In the genomic region with DNA sequence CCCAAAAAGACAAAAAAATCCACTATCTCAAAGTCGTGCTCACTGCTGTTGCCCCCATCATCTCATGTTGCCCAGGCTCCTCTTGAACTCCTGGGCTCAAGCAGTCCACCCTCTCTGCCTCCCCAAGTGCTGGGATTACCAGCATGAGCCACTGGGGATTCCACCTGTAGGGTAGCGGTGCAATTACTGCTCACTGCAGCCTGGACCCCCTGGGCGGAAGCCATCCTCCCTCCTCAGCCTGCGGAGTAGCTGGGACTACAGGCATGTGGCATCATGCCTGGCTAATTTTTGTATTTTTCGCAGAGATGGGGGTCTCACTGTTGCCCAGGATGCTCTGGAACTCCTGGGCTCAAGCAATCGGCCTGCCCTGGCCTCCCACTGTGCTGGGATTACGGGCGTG, we compare ENCODE assay signal across 1 cellular context.
TF ChIP-seq lines count a peak whose summit lies in the region.

No MANE protein-coding gene starts in this region.

TF ChIP-seq in A549, 52 proteins besides CTCF, POLR2A, EP300 and RAD21:
- TF ChIP-seq, protein P1, sequence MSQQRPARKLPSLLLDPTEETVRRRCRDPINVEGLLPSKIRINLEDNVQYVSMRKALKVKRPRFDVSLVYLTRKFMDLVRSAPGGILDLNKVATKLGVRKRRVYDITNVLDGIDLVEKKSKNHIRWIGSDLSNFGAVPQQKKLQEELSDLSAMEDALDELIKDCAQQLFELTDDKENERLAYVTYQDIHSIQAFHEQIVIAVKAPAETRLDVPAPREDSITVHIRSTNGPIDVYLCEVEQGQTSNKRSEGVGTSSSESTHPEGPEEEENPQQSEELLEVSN (IDR thresholded peaks at IDR 0.05; ENCODE audit: borderline replicate concordance, low read depth), result no peak
- TF ChIP-seq, protein P2, sequence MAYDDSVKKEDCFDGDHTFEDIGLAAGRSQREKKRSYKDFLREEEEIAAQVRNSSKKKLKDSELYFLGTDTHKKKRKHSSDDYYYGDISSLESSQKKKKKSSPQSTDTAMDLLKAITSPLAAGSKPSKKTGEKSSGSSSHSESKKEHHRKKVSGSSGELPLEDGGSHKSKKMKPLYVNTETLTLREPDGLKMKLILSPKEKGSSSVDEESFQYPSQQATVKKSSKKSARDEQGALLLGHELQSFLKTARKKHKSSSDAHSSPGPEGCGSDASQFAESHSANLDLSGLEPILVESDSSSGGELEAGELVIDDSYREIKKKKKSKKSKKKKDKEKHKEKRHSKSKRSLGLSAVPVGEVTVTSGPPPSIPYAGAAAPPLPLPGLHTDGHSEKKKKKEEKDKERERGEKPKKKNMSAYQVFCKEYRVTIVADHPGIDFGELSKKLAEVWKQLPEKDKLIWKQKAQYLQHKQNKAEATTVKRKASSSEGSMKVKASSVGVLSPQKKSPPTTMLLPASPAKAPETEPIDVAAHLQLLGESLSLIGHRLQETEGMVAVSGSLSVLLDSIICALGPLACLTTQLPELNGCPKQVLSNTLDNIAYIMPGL (CRISPR knock-in tag; IDR thresholded peaks at IDR 0.05; ENCODE audit: borderline replicate concordance), result no peak
- TF ChIP-seq CHD4 (IDR thresholded peaks at IDR 0.05; ENCODE audit: borderline replicate concordance) (no peak), ZFP36 (IDR thresholded peaks at IDR 0.05; ENCODE audit: borderline replicate concordance, partially characterized antibody) (no peak)
- TF ChIP-seq, protein P3, sequence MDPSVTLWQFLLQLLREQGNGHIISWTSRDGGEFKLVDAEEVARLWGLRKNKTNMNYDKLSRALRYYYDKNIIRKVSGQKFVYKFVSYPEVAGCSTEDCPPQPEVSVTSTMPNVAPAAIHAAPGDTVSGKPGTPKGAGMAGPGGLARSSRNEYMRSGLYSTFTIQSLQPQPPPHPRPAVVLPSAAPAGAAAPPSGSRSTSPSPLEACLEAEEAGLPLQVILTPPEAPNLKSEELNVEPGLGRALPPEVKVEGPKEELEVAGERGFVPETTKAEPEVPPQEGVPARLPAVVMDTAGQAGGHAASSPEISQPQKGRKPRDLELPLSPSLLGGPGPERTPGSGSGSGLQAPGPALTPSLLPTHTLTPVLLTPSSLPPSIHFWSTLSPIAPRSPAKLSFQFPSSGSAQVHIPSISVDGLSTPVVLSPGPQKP (IDR thresholded peaks at IDR 0.05; ENCODE audit: low read depth, low read length), result no peak
- TF ChIP-seq, protein P4, sequence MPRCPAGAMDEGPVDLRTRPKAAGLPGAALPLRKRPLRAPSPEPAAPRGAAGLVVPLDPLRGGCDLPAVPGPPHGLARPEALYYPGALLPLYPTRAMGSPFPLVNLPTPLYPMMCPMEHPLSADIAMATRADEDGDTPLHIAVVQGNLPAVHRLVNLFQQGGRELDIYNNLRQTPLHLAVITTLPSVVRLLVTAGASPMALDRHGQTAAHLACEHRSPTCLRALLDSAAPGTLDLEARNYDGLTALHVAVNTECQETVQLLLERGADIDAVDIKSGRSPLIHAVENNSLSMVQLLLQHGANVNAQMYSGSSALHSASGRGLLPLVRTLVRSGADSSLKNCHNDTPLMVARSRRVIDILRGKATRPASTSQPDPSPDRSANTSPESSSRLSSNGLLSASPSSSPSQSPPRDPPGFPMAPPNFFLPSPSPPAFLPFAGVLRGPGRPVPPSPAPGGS (IDR thresholded peaks at IDR 0.05), result no peak
